ENCODE assay signal across 1 cellular context in the genomic region with DNA sequence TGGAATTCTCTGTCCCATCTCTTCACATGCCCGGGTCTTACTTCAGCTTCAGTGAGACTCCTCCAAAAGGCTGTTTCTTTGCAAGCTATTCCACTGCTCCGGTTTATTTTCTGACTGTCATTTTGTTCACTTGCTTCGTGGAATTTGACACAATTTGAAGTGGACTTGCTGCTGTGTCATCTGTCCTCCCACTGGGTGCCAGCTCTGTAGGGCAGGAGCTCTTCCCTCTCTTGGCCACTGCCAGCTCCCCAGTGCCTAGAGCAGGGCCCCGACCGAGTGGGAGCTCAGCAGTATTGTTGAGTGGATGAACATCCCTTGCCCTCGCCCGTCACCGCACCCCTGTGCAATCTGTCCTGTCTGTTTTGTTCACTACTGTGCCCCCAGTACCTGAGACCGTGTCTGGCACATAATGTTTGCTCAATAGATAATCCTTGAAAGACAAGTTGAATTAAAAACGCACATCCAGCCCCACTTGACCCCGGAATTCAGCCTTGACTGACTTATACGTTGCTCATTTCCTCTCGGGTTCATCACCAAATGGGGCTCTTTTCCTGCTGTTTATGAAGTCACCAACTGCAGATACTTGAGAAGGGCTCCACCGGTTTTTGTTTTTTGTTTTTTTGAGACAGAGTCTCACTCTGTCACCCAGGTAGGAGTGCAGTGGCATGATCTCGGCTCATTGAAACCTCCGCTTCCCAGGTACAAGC.
TF ChIP-seq lines count a peak whose summit lies in the region.

No MANE protein-coding gene starts in this region.

TF ChIP-seq in GM23338, 12 proteins besides CTCF, POLR2A, EP300 and RAD21 (continued from another document):
- TF ChIP-seq ZNF462 (CRISPR knock-in tag; IDR thresholded peaks at IDR 0.05) (no peak), STAT1 (IDR thresholded peaks at IDR 0.05; ENCODE audit: unreplicated experiment) (no peak), REST (IDR thresholded peaks at IDR 0.05; ENCODE audit: unreplicated experiment) (no peak), POLR2AphosphoS5 (IDR thresholded peaks at IDR 0.05; ENCODE audit: low read depth) (no peak), EZH2 (IDR thresholded peaks at IDR 0.05; ENCODE audit: low read depth, unreplicated experiment) (no peak), EZH2phosphoT487 (IDR thresholded peaks at IDR 0.05; ENCODE audit: unreplicated experiment) (no peak), JUNB (IDR thresholded peaks at IDR 0.05; ENCODE audit: unreplicated experiment) (no peak), ZNF114 (CRISPR knock-in tag; IDR thresholded peaks at IDR 0.05) (no peak), ZNF331 (CRISPR knock-in tag; IDR thresholded peaks at IDR 0.05; ENCODE audit: low read depth) (no peak)
- TF ChIP-seq, protein P1, sequence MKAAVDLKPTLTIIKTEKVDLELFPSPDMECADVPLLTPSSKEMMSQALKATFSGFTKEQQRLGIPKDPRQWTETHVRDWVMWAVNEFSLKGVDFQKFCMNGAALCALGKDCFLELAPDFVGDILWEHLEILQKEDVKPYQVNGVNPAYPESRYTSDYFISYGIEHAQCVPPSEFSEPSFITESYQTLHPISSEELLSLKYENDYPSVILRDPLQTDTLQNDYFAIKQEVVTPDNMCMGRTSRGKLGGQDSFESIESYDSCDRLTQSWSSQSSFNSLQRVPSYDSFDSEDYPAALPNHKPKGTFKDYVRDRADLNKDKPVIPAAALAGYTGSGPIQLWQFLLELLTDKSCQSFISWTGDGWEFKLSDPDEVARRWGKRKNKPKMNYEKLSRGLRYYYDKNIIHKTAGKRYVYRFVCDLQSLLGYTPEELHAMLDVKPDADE (IDR thresholded peaks at IDR 0.05), result no peak
